30 cellular contexts compared by ENCODE assay signal in genomic region chr5:79489773-79490172, GRCh38.
"Had no signal": no experiment of that assay in that cellular context is flagged by ENCODE, and none has a peak within 500 bp of the region (broad histone marks: within the 10 kb centered on the region; RNA-seq: fewer than 3 reads in every experiment).

No MANE protein-coding gene starts in this region.

- H3K9me3 Mint-ChIP-seq: activated CD4-positive, alpha-beta T cell treated with anti-CD3 and anti-CD28 coated beads, Interleukin-2, amount 10 ng/mL, durations not matched to agents 24 days and 14 days; activated CD8-positive, alpha-beta T cell treated with anti-CD3 and anti-CD28 coated beads for 36 hours; activated naive CD8-positive, alpha-beta T cell treated with anti-CD3 and anti-CD28 coated beads for 36 hours; activated T-cell treated with anti-CD3 and anti-CD28 coated beads, Interleukin-2, amount 50 U/mL, for 72 hours; activated T-helper 17 cell treated with anti-CD3 and anti-CD28 coated beads, Interleukin-2, amount 50 U/mL, for 72 hours; T-helper 1 cell treated with Interleukin-12 subunit alpha and Interleukin-12 subunit beta and Interleukin-4 antibody, amounts not matched to agents 30 μg/mL and 1 μg/mL, for 36 hours; T-helper 2 cell treated with Interferon-gamma antibody and Interleukin-4, amounts not matched to agents 5 μg/mL and 100 μg/mL, for 36 hours had no signal

- H3K4me1 Mint-ChIP-seq: activated CD4-positive, alpha-beta T cell treated with anti-CD3 and anti-CD28 coated beads, Interleukin-2, amount 10 ng/mL, durations not matched to agents 24 days and 14 days; activated naive CD8-positive, alpha-beta T cell treated with anti-CD3 and anti-CD28 coated beads for 36 hours; activated T-helper 17 cell treated with anti-CD3 and anti-CD28 coated beads, Interleukin-2, amount 50 U/mL, for 72 hours had no signal

- H3K36me3 ChIP-seq: brain microvascular endothelial cell, MG63, Peyer's patch had no signal

- ATAC-seq: activated CD8-positive, alpha-beta T cell treated with anti-CD3 and anti-CD28 coated beads for 36 hours; activated T-cell treated with anti-CD3 and anti-CD28 coated beads, Interleukin-2, amount 50 U/mL, for 72 hours; activated T-helper 17 cell treated with anti-CD3 and anti-CD28 coated beads, Interleukin-2, amount 50 U/mL, for 72 hours; PC-3 had no signal

- H3K27ac Mint-ChIP-seq: activated CD4-positive, alpha-beta T cell treated with anti-CD3 and anti-CD28 coated beads, Interleukin-2, amount 10 ng/mL, durations not matched to agents 24 days and 14 days; activated CD8-positive, alpha-beta T cell treated with anti-CD3 and anti-CD28 coated beads for 36 hours; activated naive CD8-positive, alpha-beta T cell treated with anti-CD3 and anti-CD28 coated beads for 36 hours; activated T-cell treated with anti-CD3 and anti-CD28 coated beads, Interleukin-2, amount 50 U/mL, for 72 hours; activated T-helper 17 cell treated with anti-CD3 and anti-CD28 coated beads, Interleukin-2, amount 50 U/mL, for 72 hours; T-helper 1 cell treated with Interleukin-12 subunit alpha and Interleukin-12 subunit beta and Interleukin-4 antibody, amounts not matched to agents 30 μg/mL and 1 μg/mL, for 36 hours; T-helper 2 cell treated with Interferon-gamma antibody and Interleukin-4, amounts not matched to agents 5 μg/mL and 100 μg/mL, for 36 hours had no signal

- DNase-seq: activated CD4-positive, alpha-beta T cell treated with anti-CD3 and anti-CD28 coated beads, Interleukin-2, amount 10 ng/mL, durations not matched to agents 24 days and 14 days; activated CD4-positive, alpha-beta T cell treated with anti-CD3 and anti-CD28 coated beads, Interleukin-2, amount 50 U/mL, for 4 hours; activated CD8-positive, alpha-beta T cell treated with anti-CD3 and anti-CD28 coated beads for 36 hours; activated effector memory CD4-positive, alpha-beta T cell treated with anti-CD3 and anti-CD28 coated beads, Interleukin-2, amount 50 U/mL, for 16 hours; activated naive CD4-positive, alpha-beta T cell; activated naive CD4-positive, alpha-beta T cell treated with anti-CD3 and anti-CD28 coated beads, Interleukin-2, amount 50 U/mL, for 16 hours; activated naive CD8-positive, alpha-beta T cell treated with anti-CD3 and anti-CD28 coated beads for 36 hours; activated T-cell treated with anti-CD3 and anti-CD28 coated beads, Interleukin-2, amount 50 U/mL, for 1 hour; activated T-cell treated with anti-CD3 and anti-CD28 coated beads, Interleukin-2, amount 50 U/mL, for 72 hours; amniotic stem cell; aorta; brain microvascular endothelial cell; Kasumi-1; KG1; MG63; MV-4-11; NCI-H1092; NCI-H1436 treated with DMSO at 0.1 percent for 48 hours; NCI-H1694 treated with DMSO at 0.1 percent for 48 hours; NCI-H2029; NCI-H345; NCI-H526; NCI-H748 treated with DMSO at 0.1 percent for 48 hours; NK-92 treated with Interleukin-12 subunit alpha and Interleukin-12 subunit beta, amount 100 ng/mL, for 24 hours; PC-3; Peyer's patch; RPMI8226 had no signal

- H3K4me3 Mint-ChIP-seq: activated CD4-positive, alpha-beta T cell treated with anti-CD3 and anti-CD28 coated beads, Interleukin-2, amount 10 ng/mL, durations not matched to agents 24 days and 14 days; activated CD8-positive, alpha-beta T cell treated with anti-CD3 and anti-CD28 coated beads for 36 hours; activated naive CD8-positive, alpha-beta T cell treated with anti-CD3 and anti-CD28 coated beads for 36 hours; activated T-cell treated with anti-CD3 and anti-CD28 coated beads, Interleukin-2, amount 50 U/mL, for 72 hours; activated T-helper 17 cell treated with anti-CD3 and anti-CD28 coated beads, Interleukin-2, amount 50 U/mL, for 72 hours; T-helper 1 cell treated with Interleukin-12 subunit alpha and Interleukin-12 subunit beta and Interleukin-4 antibody, amounts not matched to agents 30 μg/mL and 1 μg/mL, for 36 hours; T-helper 2 cell treated with Interferon-gamma antibody and Interleukin-4, amounts not matched to agents 5 μg/mL and 100 μg/mL, for 36 hours had no signal

- H3K9me3 ChIP-seq: MG63, Peyer's patch had no signal

- H3K4me3 ChIP-seq: MG63, Peyer's patch had no signal

- H3K27ac ChIP-seq: brain microvascular endothelial cell, Peyer's patch had no signal

- H3K27me3 ChIP-seq: brain microvascular endothelial cell, MG63, Peyer's patch had no signal

- H3K36me3 Mint-ChIP-seq: activated naive CD8-positive, alpha-beta T cell treated with anti-CD3 and anti-CD28 coated beads for 36 hours had no signal

- H3K4me1 ChIP-seq: Peyer's patch had no signal
